Comparison of ENCODE assay signal across 1 cellular context in the genomic region with DNA sequence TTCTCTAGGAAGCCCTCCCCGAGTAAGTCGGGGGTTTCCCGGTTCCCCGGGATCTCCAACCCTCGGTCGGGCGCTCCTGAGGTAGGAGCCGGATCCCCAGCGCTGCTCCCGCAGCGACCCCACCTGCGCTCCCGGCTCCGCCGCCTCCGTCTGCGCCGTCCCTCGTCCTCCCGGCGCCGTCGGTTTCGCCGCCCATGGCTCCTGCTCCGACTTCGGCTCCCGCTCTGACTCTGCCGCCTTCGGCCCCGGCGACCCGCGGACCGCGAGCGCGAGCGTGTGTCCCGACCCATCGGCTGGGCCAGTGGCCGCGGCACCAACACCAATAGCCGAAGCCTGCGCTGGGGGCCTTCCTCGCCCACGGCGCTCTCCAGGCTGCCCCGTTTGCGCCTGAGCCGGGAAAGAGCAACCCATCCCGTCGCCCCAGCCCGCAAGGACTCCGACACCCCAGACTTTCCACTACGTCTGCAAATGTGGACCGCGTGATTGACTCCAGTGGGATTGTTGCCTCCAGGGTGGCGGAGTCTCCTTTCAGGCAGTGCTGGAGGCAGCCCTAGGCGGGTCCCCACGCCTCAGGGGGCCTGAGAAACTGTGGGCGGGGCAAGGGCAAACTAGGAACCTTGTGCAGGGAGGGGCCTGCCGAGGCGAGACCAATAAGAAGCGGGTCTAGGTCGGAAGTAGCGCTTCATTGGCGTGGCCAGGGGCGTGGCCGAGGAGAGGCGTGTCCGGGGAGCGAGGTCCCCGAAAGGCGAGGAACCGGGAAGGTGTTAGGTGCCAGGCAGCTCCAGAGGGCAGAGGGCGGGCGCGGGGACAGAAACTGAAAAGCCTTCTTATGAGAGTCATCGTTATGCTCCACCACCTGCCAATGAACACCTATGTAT.
TF ChIP-seq lines count a peak whose summit lies in the region.

Gene CACTIN (minus strand): TSS at position 318 of the 878 bp plus-strand sequence. CDS start 28 bp downstream, at position 290.

TF ChIP-seq in HepG2, 621 proteins besides CTCF, POLR2A, EP300 and RAD21 (continues in another document):
- peak; percentile 30; the same call in 1 of the 2 replicates for TF ChIP-seq BCL6 (CRISPR knock-in tag; IDR thresholded peaks at IDR 0.05)
- TF ChIP-seq STAG1 (CRISPR knock-in tag; IDR thresholded peaks at IDR 0.05), result no peak; the same call in 1 of the 2 replicates
- peak; percentile 62; the same call in 1 of the 2 replicates for TF ChIP-seq RFXANK (CRISPR knock-in tag; IDR thresholded peaks at IDR 0.05)
- TF ChIP-seq KAT8 (CRISPR knock-in tag; IDR thresholded peaks at IDR 0.05), result peak; percentile 99
- 0 out of 2 replicates have a peak, but pooled peaks have one; percentile 85 for TF ChIP-seq ZFP41 (CRISPR knock-in tag; IDR thresholded peaks at IDR 0.05; ENCODE audit: borderline replicate concordance)
- TF ChIP-seq MIXL1 (CRISPR knock-in tag; IDR thresholded peaks at IDR 0.05), result 0 out of 2 replicates have a peak, but pooled peaks have one; percentile 29
- TF ChIP-seq ZNF562 (CRISPR knock-in tag; IDR thresholded peaks at IDR 0.05; ENCODE audit: borderline replicate concordance), result no peak
- TF ChIP-seq FOXO4 (CRISPR knock-in tag; conservative IDR thresholded peaks at IDR 0.05), result no peak
- no peak for TF ChIP-seq ZNF558 (CRISPR knock-in tag; IDR thresholded peaks at IDR 0.05; ENCODE audit: borderline replicate concordance)
- TF ChIP-seq ZNF331 (CRISPR knock-in tag; IDR thresholded peaks at IDR 0.05), result peak; percentile 57; the same call in 1 of the 2 replicates
- no peak for TF ChIP-seq TBP (CRISPR knock-in tag; IDR thresholded peaks at IDR 0.05)
- no peak for TF ChIP-seq CREB3 (CRISPR knock-in tag; IDR thresholded peaks at IDR 0.05)
- TF ChIP-seq ZMAT3 (CRISPR knock-in tag; conservative IDR thresholded peaks at IDR 0.05), result no peak
- TF ChIP-seq GABPA (IDR thresholded peaks at IDR 0.05; ENCODE audit: low read depth, low read length), result no peak
- TF ChIP-seq GABPA (CRISPR knock-in tag; IDR thresholded peaks at IDR 0.05; ENCODE audit: low read depth), result peak; percentile 74
- no peak for TF ChIP-seq KAT2B (IDR thresholded peaks at IDR 0.05; ENCODE audit: borderline replicate concordance, low read depth, low read length)
- TF ChIP-seq FOXP1 (IDR thresholded peaks at IDR 0.05), result no peak
- no peak for TF ChIP-seq FOXP1 (CRISPR knock-in tag; IDR thresholded peaks at IDR 0.05)
- TF ChIP-seq, protein P1, sequence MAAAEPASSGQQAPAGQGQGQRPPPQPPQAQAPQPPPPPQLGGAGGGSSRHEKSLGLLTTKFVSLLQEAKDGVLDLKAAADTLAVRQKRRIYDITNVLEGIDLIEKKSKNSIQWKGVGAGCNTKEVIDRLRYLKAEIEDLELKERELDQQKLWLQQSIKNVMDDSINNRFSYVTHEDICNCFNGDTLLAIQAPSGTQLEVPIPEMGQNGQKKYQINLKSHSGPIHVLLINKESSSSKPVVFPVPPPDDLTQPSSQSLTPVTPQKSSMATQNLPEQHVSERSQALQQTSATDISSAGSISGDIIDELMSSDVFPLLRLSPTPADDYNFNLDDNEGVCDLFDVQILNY (CRISPR knock-in tag; conservative IDR thresholded peaks at IDR 0.05), result no peak; the same call in 1 of the 2 replicates
- TF ChIP-seq ZNF510 (CRISPR knock-in tag; IDR thresholded peaks at IDR 0.05; ENCODE audit: low read depth), result no peak
- peak; percentile 43; the same call in 1 of the 2 replicates for TF ChIP-seq PRDM4 (CRISPR knock-in tag; IDR thresholded peaks at IDR 0.05; ENCODE audit: borderline replicate concordance)
- TF ChIP-seq ZNF75D (CRISPR knock-in tag; IDR thresholded peaks at IDR 0.05; ENCODE audit: borderline replicate concordance), result 0 out of 2 replicates have a peak, but pooled peaks have one; percentile 68
- TF ChIP-seq, protein P2, sequence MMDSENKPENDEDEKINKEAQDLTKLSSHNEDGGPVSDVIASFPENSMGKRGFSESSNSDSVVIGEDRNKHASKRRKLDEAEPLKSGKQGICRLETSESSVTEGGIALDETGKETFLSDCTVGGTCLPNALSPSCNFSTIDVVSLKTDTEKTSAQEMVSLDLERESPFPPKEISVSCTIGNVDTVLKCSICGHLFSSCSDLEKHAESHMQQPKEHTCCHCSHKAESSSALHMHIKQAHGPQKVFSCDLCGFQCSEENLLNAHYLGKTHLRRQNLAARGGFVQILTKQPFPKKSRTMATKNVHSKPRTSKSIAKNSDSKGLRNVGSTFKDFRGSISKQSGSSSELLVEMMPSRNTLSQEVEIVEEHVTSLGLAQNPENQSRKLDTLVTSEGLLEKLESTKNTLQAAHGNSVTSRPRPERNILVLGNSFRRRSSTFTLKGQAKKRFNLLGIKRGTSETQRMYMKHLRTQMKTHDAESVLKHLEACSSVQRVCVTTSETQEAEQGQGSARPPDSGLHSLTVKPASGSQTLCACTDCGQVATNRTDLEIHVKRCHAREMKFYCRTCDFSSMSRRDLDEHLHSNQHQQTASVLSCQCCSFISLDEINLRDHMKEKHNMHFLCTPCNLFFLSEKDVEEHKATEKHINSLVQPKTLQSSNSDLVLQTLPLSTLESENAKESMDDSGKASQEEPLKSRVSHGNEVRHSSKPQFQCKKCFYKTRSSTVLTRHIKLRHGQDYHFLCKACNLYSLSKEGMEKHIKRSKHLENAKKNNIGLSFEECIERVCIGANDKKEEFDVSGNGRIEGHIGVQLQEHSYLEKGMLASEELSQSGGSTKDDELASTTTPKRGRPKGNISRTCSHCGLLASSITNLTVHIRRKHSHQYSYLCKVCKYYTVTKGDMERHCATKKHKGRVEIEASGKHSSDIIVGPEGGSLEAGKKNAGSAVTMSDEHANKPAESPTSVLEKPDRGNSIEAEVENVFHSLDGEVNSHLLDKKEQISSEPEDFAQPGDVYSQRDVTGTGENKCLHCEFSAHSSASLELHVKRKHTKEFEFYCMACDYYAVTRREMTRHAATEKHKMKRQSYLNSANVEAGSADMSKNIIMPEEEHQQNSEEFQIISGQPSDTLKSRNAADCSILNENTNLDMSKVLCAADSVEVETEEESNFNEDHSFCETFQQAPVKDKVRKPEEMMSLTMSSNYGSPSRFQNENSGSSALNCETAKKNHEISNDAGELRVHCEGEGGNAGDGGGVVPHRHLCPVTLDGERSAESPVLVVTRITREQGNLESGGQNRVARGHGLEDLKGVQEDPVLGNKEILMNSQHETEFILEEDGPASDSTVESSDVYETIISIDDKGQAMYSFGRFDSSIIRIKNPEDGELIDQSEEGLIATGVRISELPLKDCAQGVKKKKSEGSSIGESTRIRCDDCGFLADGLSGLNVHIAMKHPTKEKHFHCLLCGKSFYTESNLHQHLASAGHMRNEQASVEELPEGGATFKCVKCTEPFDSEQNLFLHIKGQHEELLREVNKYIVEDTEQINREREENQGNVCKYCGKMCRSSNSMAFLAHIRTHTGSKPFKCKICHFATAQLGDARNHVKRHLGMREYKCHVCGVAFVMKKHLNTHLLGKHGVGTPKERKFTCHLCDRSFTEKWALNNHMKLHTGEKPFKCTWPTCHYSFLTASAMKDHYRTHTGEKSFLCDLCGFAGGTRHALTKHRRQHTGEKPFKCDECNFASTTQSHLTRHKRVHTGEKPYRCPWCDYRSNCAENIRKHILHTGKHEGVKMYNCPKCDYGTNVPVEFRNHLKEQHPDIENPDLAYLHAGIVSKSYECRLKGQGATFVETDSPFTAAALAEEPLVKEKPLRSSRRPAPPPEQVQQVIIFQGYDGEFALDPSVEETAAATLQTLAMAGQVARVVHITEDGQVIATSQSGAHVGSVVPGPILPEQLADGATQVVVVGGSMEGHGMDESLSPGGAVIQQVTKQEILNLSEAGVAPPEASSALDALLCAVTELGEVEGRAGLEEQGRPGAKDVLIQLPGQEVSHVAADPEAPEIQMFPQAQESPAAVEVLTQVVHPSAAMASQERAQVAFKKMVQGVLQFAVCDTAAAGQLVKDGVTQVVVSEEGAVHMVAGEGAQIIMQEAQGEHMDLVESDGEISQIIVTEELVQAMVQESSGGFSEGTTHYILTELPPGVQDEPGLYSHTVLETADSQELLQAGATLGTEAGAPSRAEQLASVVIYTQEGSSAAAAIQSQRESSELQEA (CRISPR knock-in tag; IDR thresholded peaks at IDR 0.05; ENCODE audit: not compliant biosample characterization), result no peak
- TF ChIP-seq ZNF274 (CRISPR knock-in tag; IDR thresholded peaks at IDR 0.05), result peak; percentile 77; the same call in 1 of the 2 replicates
- TF ChIP-seq ZNF121 (CRISPR knock-in tag; IDR thresholded peaks at IDR 0.05), result no peak
- TF ChIP-seq AHR (CRISPR knock-in tag; IDR thresholded peaks at IDR 0.05), result peak; percentile 48; the same call in 1 of the 2 replicates
- TF ChIP-seq, protein P3, sequence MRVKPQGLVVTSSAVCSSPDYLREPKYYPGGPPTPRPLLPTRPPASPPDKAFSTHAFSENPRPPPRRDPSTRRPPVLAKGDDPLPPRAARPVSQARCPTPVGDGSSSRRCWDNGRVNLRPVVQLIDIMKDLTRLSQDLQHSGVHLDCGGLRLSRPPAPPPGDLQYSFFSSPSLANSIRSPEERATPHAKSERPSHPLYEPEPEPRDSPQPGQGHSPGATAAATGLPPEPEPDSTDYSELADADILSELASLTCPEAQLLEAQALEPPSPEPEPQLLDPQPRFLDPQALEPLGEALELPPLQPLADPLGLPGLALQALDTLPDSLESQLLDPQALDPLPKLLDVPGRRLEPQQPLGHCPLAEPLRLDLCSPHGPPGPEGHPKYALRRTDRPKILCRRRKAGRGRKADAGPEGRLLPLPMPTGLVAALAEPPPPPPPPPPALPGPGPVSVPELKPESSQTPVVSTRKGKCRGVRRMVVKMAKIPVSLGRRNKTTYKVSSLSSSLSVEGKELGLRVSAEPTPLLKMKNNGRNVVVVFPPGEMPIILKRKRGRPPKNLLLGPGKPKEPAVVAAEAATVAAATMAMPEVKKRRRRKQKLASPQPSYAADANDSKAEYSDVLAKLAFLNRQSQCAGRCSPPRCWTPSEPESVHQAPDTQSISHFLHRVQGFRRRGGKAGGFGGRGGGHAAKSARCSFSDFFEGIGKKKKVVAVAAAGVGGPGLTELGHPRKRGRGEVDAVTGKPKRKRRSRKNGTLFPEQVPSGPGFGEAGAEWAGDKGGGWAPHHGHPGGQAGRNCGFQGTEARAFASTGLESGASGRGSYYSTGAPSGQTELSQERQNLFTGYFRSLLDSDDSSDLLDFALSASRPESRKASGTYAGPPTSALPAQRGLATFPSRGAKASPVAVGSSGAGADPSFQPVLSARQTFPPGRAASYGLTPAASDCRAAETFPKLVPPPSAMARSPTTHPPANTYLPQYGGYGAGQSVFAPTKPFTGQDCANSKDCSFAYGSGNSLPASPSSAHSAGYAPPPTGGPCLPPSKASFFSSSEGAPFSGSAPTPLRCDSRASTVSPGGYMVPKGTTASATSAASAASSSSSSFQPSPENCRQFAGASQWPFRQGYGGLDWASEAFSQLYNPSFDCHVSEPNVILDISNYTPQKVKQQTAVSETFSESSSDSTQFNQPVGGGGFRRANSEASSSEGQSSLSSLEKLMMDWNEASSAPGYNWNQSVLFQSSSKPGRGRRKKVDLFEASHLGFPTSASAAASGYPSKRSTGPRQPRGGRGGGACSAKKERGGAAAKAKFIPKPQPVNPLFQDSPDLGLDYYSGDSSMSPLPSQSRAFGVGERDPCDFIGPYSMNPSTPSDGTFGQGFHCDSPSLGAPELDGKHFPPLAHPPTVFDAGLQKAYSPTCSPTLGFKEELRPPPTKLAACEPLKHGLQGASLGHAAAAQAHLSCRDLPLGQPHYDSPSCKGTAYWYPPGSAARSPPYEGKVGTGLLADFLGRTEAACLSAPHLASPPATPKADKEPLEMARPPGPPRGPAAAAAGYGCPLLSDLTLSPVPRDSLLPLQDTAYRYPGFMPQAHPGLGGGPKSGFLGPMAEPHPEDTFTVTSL (CRISPR knock-in tag; IDR thresholded peaks at IDR 0.05; ENCODE audit: borderline replicate concordance), result no peak
- peak; percentile 41; the same call in 1 of the 2 replicates for TF ChIP-seq THRA (CRISPR knock-in tag; IDR thresholded peaks at IDR 0.05; ENCODE audit: borderline replicate concordance)
- no peak for TF ChIP-seq LCORL (IDR thresholded peaks at IDR 0.05)
- 0 out of 2 replicates have a peak, but pooled peaks have one; percentile 50 for TF ChIP-seq LCORL (CRISPR knock-in tag; IDR thresholded peaks at IDR 0.05)
